Comparison of ENCODE assay signal across 14 cellular contexts in genomic region chr3:115341208-115341607, GRCh38.
A peak's percentile ranks its signal among the peaks of the same experiment; 100 is the strongest.
DNase-seq lines count a peak whose midpoint lies in the region; ATAC-seq and TF ChIP-seq lines count a peak whose summit lies in the region.
"Had no signal": no experiment of that assay in that cellular context is flagged by ENCODE, and none has a peak within 500 bp of the region (broad histone marks: within the 10 kb centered on the region; RNA-seq: fewer than 3 reads in every experiment).

No MANE protein-coding gene starts in this region.

- DNase-seq in GM23338 (ENCODE audit: low spot score) (no peak), RWPE1 (ENCODE audit: low spot score) (peak; percentile 65), fibroblast of villous mesenchyme (ENCODE audit: low read depth) (peak; percentile 46), DMS 273 (lab: John Stamatoyannopoulos, UW; ENCODE audit: unreplicated experiment) (no peak), HuH-7 (ENCODE audit: low spot score) (no peak)
- DNase-seq: activated CD4-positive, alpha-beta T cell treated with anti-CD3 and anti-CD28 coated beads, Interleukin-2, amount 10 ng/mL, durations not matched to agents 7 days and 5 days; natural killer cell; NCI-H1417; SHP77 had no signal

- CTCF ChIA-PET in RWPE1 (lab: Yijun Ruan, JAX), result no interaction called here

- H4K20me1 ChIP-seq in GM23338 (replicated peaks; ENCODE audit: insufficient read depth), result no peaks in the 10 kb centered on the region

- H3K4me3 ChIP-seq in ACC112 (ENCODE audit: low read depth, low read length), result peak overlapping the region; percentile 20; the same call in 1 of the 2 replicates
- H3K4me3 ChIP-seq in GM23338, result no peak overlapping the region
- H3K4me3 ChIP-seq in fibroblast of villous mesenchyme (ENCODE audit: low read depth, low read length), result no peak overlapping the region
- H3K4me3 ChIP-seq: ascending aorta had no signal

- H3K79me2 ChIP-seq in ACC112 (ENCODE audit: control insufficient read depth, insufficient read depth, low read length, unreplicated experiment) (no peaks in the 10 kb centered on the region), GM23338 (replicated peaks; ENCODE audit: insufficient read depth) (no peaks in the 10 kb centered on the region)

- ATAC-seq in GM23338 (no peak), GM18909 (IDR thresholded peaks at IDR 0.05; ENCODE audit: poor library complexity, unreplicated experiment) (no peak), GM21390 (IDR thresholded peaks at IDR 0.05; ENCODE audit: unreplicated experiment) (no peak)
- ATAC-seq: natural killer cell had no signal

- no peak overlapping the region for H3K4me2 ChIP-seq in GM23338

- H3K4me1 ChIP-seq in ACC112 (ENCODE audit: control insufficient read depth, insufficient read depth, low read length, unreplicated experiment), result peaks cover 9% of the 10 kb centered on the region
- H3K4me1 ChIP-seq in GM23338 (ENCODE audit: insufficient read depth), result 0 out of 2 replicates have a peak, but pooled peaks cover 6% of the 10 kb centered on the region
- H3K4me1 ChIP-seq: ascending aorta had no signal

- H2AFZ ChIP-seq in ACC112 (ENCODE audit: low read length, unreplicated experiment), result peak overlapping the region; percentile 59
- H2AFZ ChIP-seq in GM23338, result no peak overlapping the region

- H3K4me1 Mint-ChIP-seq in GM23338, result peaks cover 9% of the 10 kb centered on the region; the same call in 2 of the 3 replicates
- H3K4me1 Mint-ChIP-seq: activated CD4-positive, alpha-beta T cell treated with anti-CD3 and anti-CD28 coated beads, Interleukin-2, amount 10 ng/mL, durations not matched to agents 7 days and 5 days; CD14-positive monocyte; natural killer cell had no signal

- H3K27ac ChIP-seq in ACC112 (ENCODE audit: low read depth, low read length), result peak overlapping the region; percentile 5; the same call in 1 of the 2 replicates
- H3K27ac ChIP-seq in GM23338 (ENCODE audit: low read depth), result 0 out of 2 replicates have a peak overlapping the region, but pooled peaks have one; percentile 17
- no peak overlapping the region for H3K27ac ChIP-seq in RWPE1
- H3K27ac ChIP-seq: ascending aorta had no signal

- no peak overlapping the region for H3K27ac Mint-ChIP-seq in GM23338
- H3K27ac Mint-ChIP-seq: activated CD4-positive, alpha-beta T cell treated with anti-CD3 and anti-CD28 coated beads, Interleukin-2, amount 10 ng/mL, durations not matched to agents 7 days and 5 days; CD14-positive monocyte; natural killer cell had no signal

- no peaks in the 10 kb centered on the region for H3K9me2 ChIP-seq in GM23338 (ENCODE audit: insufficient read depth)

- no peak overlapping the region for H3K4me3 Mint-ChIP-seq in GM23338
- H3K4me3 Mint-ChIP-seq: activated CD4-positive, alpha-beta T cell treated with anti-CD3 and anti-CD28 coated beads, Interleukin-2, amount 10 ng/mL, durations not matched to agents 7 days and 5 days; CD14-positive monocyte; natural killer cell had no signal

- H3K27me3 ChIP-seq in ACC112 (ENCODE audit: insufficient read depth, low read length), result no peaks in the 10 kb centered on the region
- no peaks in the 10 kb centered on the region for H3K27me3 ChIP-seq in GM23338 (ENCODE audit: insufficient read depth)
- H3K27me3 ChIP-seq: ascending aorta had no signal

- H3K36me3 ChIP-seq in ACC112 (ENCODE audit: insufficient read depth, low read length), result no peaks in the 10 kb centered on the region
- H3K36me3 ChIP-seq in GM23338 (ENCODE audit: insufficient read depth), result no peaks in the 10 kb centered on the region
- H3K36me3 ChIP-seq: ascending aorta had no signal

- H3K27me3 Mint-ChIP-seq in GM23338 (ENCODE audit: insufficient read depth, low read depth, poor library complexity), result no peaks in the 10 kb centered on the region

- H3K36me3 Mint-ChIP-seq in GM23338 (ENCODE audit: low read depth), result no peaks in the 10 kb centered on the region
- H3K36me3 Mint-ChIP-seq: CD14-positive monocyte, natural killer cell had no signal

- H3K9me3 Mint-ChIP-seq in GM23338, result no peaks in the 10 kb centered on the region
- H3K9me3 Mint-ChIP-seq: activated CD4-positive, alpha-beta T cell treated with anti-CD3 and anti-CD28 coated beads, Interleukin-2, amount 10 ng/mL, durations not matched to agents 7 days and 5 days; natural killer cell had no signal

- TF ChIP-seq CTCF in GM23338 (conservative IDR thresholded peaks at IDR 0.05; ENCODE audit: low read depth in 2 of 2) (no peak), RWPE1 (conservative IDR thresholded peaks at IDR 0.05; ENCODE audit: low read depth) (no peak), fibroblast of villous mesenchyme (IDR thresholded peaks at IDR 0.05; ENCODE audit: insufficient read depth, low read depth, low read length) (no peak)

- POLR2A ChIA-PET in RWPE1 (lab: Yijun Ruan, JAX; ENCODE audit: low non-redundant PET), result no interaction called here

- no peaks in the 10 kb centered on the region for H3F3A ChIP-seq in GM23338 (replicated peaks; ENCODE audit: low read depth)

TF ChIP-seq in GM23338, 12 proteins besides CTCF, POLR2A, EP300 and RAD21 (continues in another document):
- TF ChIP-seq ZNF331 (CRISPR knock-in tag; IDR thresholded peaks at IDR 0.05; ENCODE audit: low read depth) (no peak), NANOG (IDR thresholded peaks at IDR 0.05; ENCODE audit: borderline replicate concordance) (no peak), ZNF462 (CRISPR knock-in tag; IDR thresholded peaks at IDR 0.05) (no peak), EZH2 (IDR thresholded peaks at IDR 0.05; ENCODE audit: low read depth, unreplicated experiment) (no peak)

Comparison
In these comparisons a context has a peak if more than half of its experiments do, and no peak if none do; other contexts are left out.
1. DNase-seq: peak in RWPE1 (single experiment) and fibroblast of villous mesenchyme (single experiment); none in GM23338 (single experiment), DMS 273 (single experiment) and HuH-7 (single experiment).